In the genomic region with DNA sequence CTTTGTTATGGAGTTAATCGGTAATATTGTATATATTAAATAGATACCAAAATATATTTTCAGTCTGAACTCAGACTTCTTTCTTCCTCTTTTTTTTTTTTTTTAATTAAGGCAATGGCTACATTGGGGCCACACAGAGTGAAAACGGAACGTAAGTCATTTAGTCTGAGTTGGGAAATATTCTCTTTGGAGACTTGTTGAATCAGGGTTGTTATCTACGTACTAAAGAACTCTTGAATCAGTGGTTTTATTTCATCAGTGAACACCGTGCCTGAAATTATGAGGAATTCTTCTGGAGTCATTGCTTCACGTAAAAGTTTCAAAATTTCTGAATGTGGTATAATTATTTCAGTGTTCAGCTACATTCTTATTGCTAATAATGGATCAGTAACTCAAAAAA, we compare ENCODE assay signal across 25 cellular contexts.
"Had no signal": no experiment of that assay in that cellular context is flagged by ENCODE, and none has a peak within 500 bp of the region (broad histone marks: within the 10 kb centered on the region; RNA-seq: fewer than 3 reads in every experiment).

No MANE protein-coding gene starts in this region.

- H3K27ac Mint-ChIP-seq: activated CD8-positive, alpha-beta T cell treated with anti-CD3 and anti-CD28 coated beads for 36 hours; activated naive CD4-positive, alpha-beta T cell treated with anti-CD3 and anti-CD28 coated beads, Interleukin-2, amount 50 U/mL, for 24 hours; IgD-negative memory B cell; T-helper 1 cell treated with Interleukin-12 subunit alpha and Interleukin-12 subunit beta and Interleukin-4 antibody, amounts not matched to agents 30 μg/mL and 1 μg/mL, for 36 hours had no signal

- H3K4me1 Mint-ChIP-seq: activated naive CD4-positive, alpha-beta T cell treated with anti-CD3 and anti-CD28 coated beads, Interleukin-2, amount 50 U/mL, for 24 hours; central memory CD8-positive, alpha-beta T cell; IgD-negative memory B cell had no signal

- H3K4me1 ChIP-seq: body of pancreas had no signal

- H3K9me3 ChIP-seq: ascending aorta, body of pancreas, MG63 had no signal

- ATAC-seq: activated CD4-positive, CD25-positive, alpha-beta regulatory T cell treated with anti-CD3 and anti-CD28 coated beads, Interleukin-2, amount 50 U/mL, for 24 hours; activated CD8-positive, alpha-beta T cell treated with anti-CD3 and anti-CD28 coated beads for 36 hours; body of pancreas; Panc1; Right ventricle myocardium inferior had no signal

- DNase-seq: activated CD4-positive, alpha-beta T cell treated with anti-CD3 and anti-CD28 coated beads for 4 hours; activated CD8-positive, alpha-beta memory T cell treated with anti-CD3 and anti-CD28 coated beads, Interleukin-2, amount 50 U/mL, for 4 hours; activated CD8-positive, alpha-beta T cell treated with anti-CD3 and anti-CD28 coated beads for 36 hours; activated naive CD4-positive, alpha-beta T cell; amniotic stem cell; body of pancreas; KG1; MG63; NCI-H1092; NCI-H1417; NCI-H1930; NCI-H2171; NCI-H2227 treated with DMSO at 0.1 percent for 48 hours; NCI-H526; NCI-H82; OCI-M1; RPMI8226 had no signal

- H3K4me3 ChIP-seq: ascending aorta, body of pancreas, MG63 had no signal

- H3K27me3 ChIP-seq: ascending aorta, body of pancreas, MG63 had no signal

- H3K9me3 Mint-ChIP-seq: activated CD8-positive, alpha-beta T cell treated with anti-CD3 and anti-CD28 coated beads for 36 hours; activated naive CD4-positive, alpha-beta T cell treated with anti-CD3 and anti-CD28 coated beads, Interleukin-2, amount 50 U/mL, for 24 hours; central memory CD8-positive, alpha-beta T cell; IgD-negative memory B cell; T-helper 1 cell treated with Interleukin-12 subunit alpha and Interleukin-12 subunit beta and Interleukin-4 antibody, amounts not matched to agents 30 μg/mL and 1 μg/mL, for 36 hours had no signal

- H3K36me3 ChIP-seq: MG63 had no signal

- H3K27ac ChIP-seq: body of pancreas had no signal

- H3K4me3 Mint-ChIP-seq: activated CD8-positive, alpha-beta T cell treated with anti-CD3 and anti-CD28 coated beads for 36 hours; activated naive CD4-positive, alpha-beta T cell treated with anti-CD3 and anti-CD28 coated beads, Interleukin-2, amount 50 U/mL, for 24 hours; central memory CD8-positive, alpha-beta T cell; IgD-negative memory B cell; T-helper 1 cell treated with Interleukin-12 subunit alpha and Interleukin-12 subunit beta and Interleukin-4 antibody, amounts not matched to agents 30 μg/mL and 1 μg/mL, for 36 hours had no signal

- H3K27me3 Mint-ChIP-seq: activated CD8-positive, alpha-beta T cell treated with anti-CD3 and anti-CD28 coated beads for 36 hours; activated naive CD4-positive, alpha-beta T cell treated with anti-CD3 and anti-CD28 coated beads, Interleukin-2, amount 50 U/mL, for 24 hours; central memory CD8-positive, alpha-beta T cell; IgD-negative memory B cell had no signal
